8 cellular contexts compared by ENCODE assay signal in genomic region chr2:9473985-9474360, GRCh38. TPM values are rescaled to one million over a fixed set of nuclear protein-coding genes. Genes with fewer than 3 reads are reported as not detected.
A peak's percentile ranks its signal among the peaks of the same experiment; 100 is the strongest.
DNase-seq lines count a peak whose midpoint lies in the region; ATAC-seq and TF ChIP-seq lines count a peak whose summit lies in the region.

No MANE protein-coding gene starts in this region.

- H3K4me1 ChIP-seq in upper lobe of left lung: peaks cover 12 to 32% (median 18%) of the 10 kb centered on the region in 4 donors

- no peak for TF ChIP-seq CTCF in upper lobe of left lung (IDR thresholded peaks at IDR 0.05)

- H3K27me3 ChIP-seq in upper lobe of left lung: no peaks in the 10 kb centered on the region

- H3K27ac ChIP-seq in upper lobe of left lung: peak overlapping the region; percentile 90 to 96 (median 92)

- ATAC-seq in GM21526 (IDR thresholded peaks at IDR 0.05; ENCODE audit: low FRiP score, unreplicated experiment) (peak; percentile 35), upper lobe of left lung (ENCODE audit: low FRiP score in 2 of 2) (peak; percentile 61 to 70)

- H3K4me3 ChIP-seq in upper lobe of left lung: peak overlapping the region; percentile 59 to 92 (median 84)

- intact Hi-C loops in posterior vena cava (cut with DNase I): no loop called here

- DNase-seq in AG20443 (ENCODE audit: low spot score) (peak; percentile 55), NCI-H1930 (lab: John Stamatoyannopoulos, UW) (peak; percentile 41 to 56), activated gamma-delta T cell treated with Interleukin-2 at 50 U/mL for 16 hours (peak; percentile 64), globus pallidus (ENCODE audit: low spot score) (peak; percentile 34), posterior vena cava (ENCODE audit: low spot score) (peak; percentile 83), upper lobe of left lung (peak; percentile 35 to 91), NOMO-1 treated with DMSO at 0.1 percent for 48 hours (lab: John Stamatoyannopoulos, UW; ENCODE audit: unreplicated experiment) (no peak)

- no peaks in the 10 kb centered on the region for H3K9me3 ChIP-seq in upper lobe of left lung

- peaks cover 0 to 24% (median 5%) of the 10 kb centered on the region in 4 donors for H3K36me3 ChIP-seq in upper lobe of left lung

- TF ChIP-seq POLR2A in upper lobe of left lung (IDR thresholded peaks at IDR 0.05): no peak

- no peak for TF ChIP-seq EP300 in upper lobe of left lung (IDR thresholded peaks at IDR 0.05)

- 9 to 31% methylated on average over 10 to 17 of the region's 39 CpGs for WGBS in upper lobe of left lung, 2 donors

RNA-seq across cellular contexts. Expression of gene IAH1, which starts 0.4 kb away (rescaled TPM):
- 10 to 100 TPM; 36.7 to 45.2 TPM for total RNA-seq in posterior vena cava
- total RNA-seq in upper lobe of left lung: 10 to 100 TPM; 16.1 to 46.1 (median 39.3) TPM

RNA-seq across cellular contexts. Expression of gene CPSF3, which starts 50.5 kb away (rescaled TPM):
- total RNA-seq in posterior vena cava (10 to 100 TPM; 18.2 to 18.7 TPM), upper lobe of left lung (10 to 100 TPM; 11.3 to 41.0 (median 22.5) TPM)

RNA-seq across cellular contexts. Expression of gene ITGB1BP1, which starts 50.6 kb away (rescaled TPM):
- total RNA-seq in posterior vena cava (100 to 1,000 TPM; 100 to 143 TPM), upper lobe of left lung (10 to 100 TPM; 25.1 to 87.2 (median 39.1) TPM)
